Comparison of ENCODE assay signal across 1 cellular context in genomic region chr22:27416553-27417427, GRCh38.
TF ChIP-seq lines count a peak whose summit lies in the region.

No MANE protein-coding gene starts in this region.

TF ChIP-seq in GM23338, 12 proteins besides CTCF, POLR2A, EP300 and RAD21 (continued from another document):
- TF ChIP-seq REST (IDR thresholded peaks at IDR 0.05; ENCODE audit: unreplicated experiment) (no peak), POLR2AphosphoS5 (IDR thresholded peaks at IDR 0.05; ENCODE audit: low read depth) (no peak), ZNF331 (CRISPR knock-in tag; IDR thresholded peaks at IDR 0.05; ENCODE audit: low read depth) (no peak), EZH2phosphoT487 (IDR thresholded peaks at IDR 0.05; ENCODE audit: unreplicated experiment) (no peak), ZNF114 (CRISPR knock-in tag; IDR thresholded peaks at IDR 0.05) (no peak), ETS1 (IDR thresholded peaks at IDR 0.05) (no peak), STAT1 (IDR thresholded peaks at IDR 0.05; ENCODE audit: unreplicated experiment) (no peak)
